Comparison of ENCODE assay signal across 8 cellular contexts in genomic region chr4:186726440-186727148, GRCh38. TPM values are rescaled to one million over a fixed set of nuclear protein-coding genes. Genes with fewer than 3 reads are reported as not detected.
DNase-seq lines count a peak whose midpoint lies in the region; ATAC-seq, FAIRE-seq and TF ChIP-seq lines count a peak whose summit lies in the region.

No MANE protein-coding gene starts in this region.

- H3K4me3 ChIP-seq in endocrine pancreas (ENCODE audit: control insufficient read depth, insufficient read depth, low read length) (peak overlapping the region; percentile 75), transverse colon (peak overlapping the region; percentile 69 to 96 (median 80))

- no peaks in the 10 kb centered on the region for H3K4me1 ChIP-seq in endocrine pancreas (ENCODE audit: control insufficient read depth, insufficient read depth, low read length)
- peaks cover 0 to 32% (median 12%) of the 10 kb centered on the region in 4 donors for H3K4me1 ChIP-seq in transverse colon

- in situ Hi-C loops in transverse colon (cut with MboI; ENCODE audit: low pct_ligation_motif_present in 1 of 4, low pct_unique_long_range_greater_than_20kb in 1 of 4, low sequenced_read_pairs in 3 of 4) = loop anchor here (25.0 kb wide), 1 partner anchor 211 kb away; no protein-coding TSS in a partner anchor

- no peaks in the 10 kb centered on the region for H3K36me3 ChIP-seq in endocrine pancreas (ENCODE audit: control insufficient read depth, insufficient read depth, low read length)
- H3K36me3 ChIP-seq in transverse colon = no peaks in the 10 kb centered on the region

- H3K27ac ChIP-seq in transverse colon = peak overlapping the region; percentile 94 to 97 (median 96)

- intact Hi-C loops in Right ventricle myocardium inferior (cut with DNase I) = loop anchor here (5.0 kb wide), 1 partner anchor 221 kb away; no protein-coding TSS in a partner anchor
- intact Hi-C loops in cardiac septum (cut with DNase I) = loop anchor here (5.0 kb wide), 3 partner anchors 221 to 881 kb away; no protein-coding TSS in a partner anchor
- intact Hi-C loops in transverse colon (cut with DNase I; ENCODE audit: low total_unique reads) = no loop called here

- H3K9me3 ChIP-seq in endocrine pancreas (ENCODE audit: control insufficient read depth, low read length) (no peaks in the 10 kb centered on the region), transverse colon (no peaks in the 10 kb centered on the region)

- H3K27me3 ChIP-seq in endocrine pancreas (ENCODE audit: control insufficient read depth, insufficient read depth, low read length) = no peaks in the 10 kb centered on the region
- peaks cover 13% of the 10 kb centered on the region for H3K27me3 ChIP-seq in transverse colon

- DNase-seq in Right ventricle myocardium inferior (ENCODE audit: missing footprints) = peak; percentile 76
- DNase-seq in cardiac septum (ENCODE audit: low spot score) = no peak
- DNase-seq in RPMI7951 (ENCODE audit: low read depth) = peak; percentile 83
- DNase-seq in medulla oblongata (ENCODE audit: extremely low spot score) = peak; percentile 79
- DNase-seq in transverse colon = peak; percentile 88
- no peak for DNase-seq in GM12892 (ENCODE audit: insufficient read length)

- 1 to 8% methylated on average over 12 to 40 of the region's 80 CpGs for WGBS in transverse colon (ENCODE audit: low coverage in 1 of 2), 2 donors

- peak in 1 of 5 experiments; percentile 25 for TF ChIP-seq CTCF in transverse colon (IDR thresholded peaks at IDR 0.05)

- ATAC-seq in Right ventricle myocardium inferior (peak; percentile 47), HG03175 (IDR thresholded peaks at IDR 0.05; ENCODE audit: unreplicated experiment) (no peak)

- TF ChIP-seq POLR2A in transverse colon (IDR thresholded peaks at IDR 0.05) (peak; percentile 96), GM12892 (IDR thresholded peaks at IDR 0.05; ENCODE audit: low read depth, low read length) (no peak)

- H3K9ac ChIP-seq in endocrine pancreas (ENCODE audit: control insufficient read depth, insufficient read depth, low read length) = peak overlapping the region; percentile 84

- TF ChIP-seq EP300 in transverse colon (IDR thresholded peaks at IDR 0.05; ENCODE audit: low read depth) = peak; percentile 82

- FAIRE-seq in GM12892 (lab: Jason Lieb, UNC) = no peak

RNA-seq across cellular contexts. Expression of gene FAT1, which starts 2.9 kb away (rescaled TPM):
- total RNA-seq in Right ventricle myocardium inferior (55.2 TPM), cardiac septum (90.7 TPM), transverse colon (100 to 1,000 TPM; 321 to 477 (median 380) TPM)
- 92.8 and 111 TPM in 2 replicates for total RNA-seq in RPMI7951 (2014; rRNA removed; shearing (Covaris generic))
- polyA plus RNA-seq in GM12892 (2012; ENCODE audit: missing spikeins) = 0.02 TPM

Comparison
In these comparisons a context has a peak if more than half of its experiments do, and no peak if none do; other contexts are left out.
1. DNase-seq: peak in Right ventricle myocardium inferior (single experiment), RPMI7951 (single experiment), medulla oblongata (single experiment) and transverse colon (single experiment); none in cardiac septum (single experiment) and GM12892 (single experiment).